17 cellular contexts compared by ENCODE assay signal in genomic region chr7:28183627-28184026, GRCh38. TPM values are rescaled to one million over a fixed set of nuclear protein-coding genes. Genes with fewer than 3 reads are reported as not detected.
A peak's percentile ranks its signal among the peaks of the same experiment; 100 is the strongest.
DNase-seq lines count a peak whose midpoint lies in the region; ATAC-seq and TF ChIP-seq lines count a peak whose summit lies in the region.
"Had no signal": no experiment of that assay in that cellular context is flagged by ENCODE, and none has a peak within 500 bp of the region (broad histone marks: within the 10 kb centered on the region; RNA-seq: fewer than 3 reads in every experiment).

No MANE protein-coding gene starts in this region.

- H3K9me3 ChIP-seq in AG04450 (ENCODE audit: control insufficient read depth, insufficient read depth, low read length): no peaks in the 10 kb centered on the region
- H3K9me3 ChIP-seq: SJSA1 had no signal

- peak; percentile 36 for DNase-seq in AG04450 (ENCODE audit: low read depth, low spot score)
- peak; percentile 56 for DNase-seq in HCEC 1CT
- peak; percentile 55 for DNase-seq in fibroblast of mammary gland (ENCODE audit: low read depth)
- no peak for DNase-seq in activated CD8-positive, alpha-beta memory T cell treated with anti-CD3 and anti-CD28 coated beads, Interleukin-2, amount 50 U/mL, for 48 hours
- no peak for DNase-seq in putamen (ENCODE audit: low spot score)
- DNase-seq in Kasumi-1 (lab: John Stamatoyannopoulos, UW): no peak
- DNase-seq in activated CD4-positive, alpha-beta T cell treated with anti-CD3 and anti-CD28 coated beads for 48 hours: no peak
- DNase-seq: Calu3; CD4-positive, CD25-positive, alpha-beta regulatory T cell; NCI-H1092 treated with DMSO at 0.1 percent for 48 hours; NCI-H1694; NCI-H2171; NCI-H510A; T-helper 1 cell had no signal

- no peaks in the 10 kb centered on the region for H3K27me3 ChIP-seq in AG04450 (ENCODE audit: control insufficient read depth, insufficient read depth, low read length)
- H3K27me3 ChIP-seq: SJSA1 had no signal

- POLR2A ChIA-PET in AG04450 (lab: Yijun Ruan, JAX): interaction anchor here (0.6 to 1.2 kb wide), 2 partner anchors 20 to 86 kb away, joined by 3 to 4 read pairs; no protein-coding TSS in a partner anchor

- no peak overlapping the region for H3K4me3 ChIP-seq in AG04450 (ENCODE audit: low read depth, low read length)
- no peak overlapping the region for H3K4me3 ChIP-seq in fibroblast of mammary gland (ENCODE audit: control insufficient read depth, low read depth, low read length)
- H3K4me3 ChIP-seq: SJSA1 had no signal

- no peak for TF ChIP-seq CTCF in AG04450 (IDR thresholded peaks at IDR 0.05; ENCODE audit: low read depth, low read length)
- no peak for TF ChIP-seq CTCF in fibroblast of mammary gland (conservative IDR thresholded peaks at IDR 0.05; ENCODE audit: control insufficient read depth, insufficient read depth, low read depth, low read length)

- peak overlapping the region; percentile 25 for H3K27ac ChIP-seq in AG04450 (ENCODE audit: low read depth, low read length)
- H3K27ac ChIP-seq: RWPE1, SJSA1 had no signal

- no peak for ATAC-seq in SK-N-SH treated with all-trans-retinoic acid at 6 μM for 48 hours

- CTCF ChIA-PET in AG04450 (lab: Charles Lee): interaction anchor here (0.8 to 1.7 kb wide), 2 partner anchors 86 to 88 kb away, joined by 4 to 5 read pairs; no protein-coding TSS in a partner anchor

TF ChIP-seq in SK-N-SH treated with all-trans-retinoic acid at 6 μM for 48 hours, 23 proteins besides CTCF, POLR2A, EP300 and RAD21:
- TF ChIP-seq TCF4 (CRISPR knock-in tag; IDR thresholded peaks at IDR 0.05; ENCODE audit: borderline replicate concordance): peak; percentile 77
- TF ChIP-seq ZC3H10 (CRISPR knock-in tag; IDR thresholded peaks at IDR 0.05): no peak
- TF ChIP-seq RARB (CRISPR knock-in tag; IDR thresholded peaks at IDR 0.05): no peak
- TF ChIP-seq ZNF70 (CRISPR knock-in tag; IDR thresholded peaks at IDR 0.05): peak; percentile 42; the same call in 1 of the 2 replicates
- TF ChIP-seq CREB5 (CRISPR knock-in tag; IDR thresholded peaks at IDR 0.05; ENCODE audit: low read depth): no peak
- TF ChIP-seq, protein P1, sequence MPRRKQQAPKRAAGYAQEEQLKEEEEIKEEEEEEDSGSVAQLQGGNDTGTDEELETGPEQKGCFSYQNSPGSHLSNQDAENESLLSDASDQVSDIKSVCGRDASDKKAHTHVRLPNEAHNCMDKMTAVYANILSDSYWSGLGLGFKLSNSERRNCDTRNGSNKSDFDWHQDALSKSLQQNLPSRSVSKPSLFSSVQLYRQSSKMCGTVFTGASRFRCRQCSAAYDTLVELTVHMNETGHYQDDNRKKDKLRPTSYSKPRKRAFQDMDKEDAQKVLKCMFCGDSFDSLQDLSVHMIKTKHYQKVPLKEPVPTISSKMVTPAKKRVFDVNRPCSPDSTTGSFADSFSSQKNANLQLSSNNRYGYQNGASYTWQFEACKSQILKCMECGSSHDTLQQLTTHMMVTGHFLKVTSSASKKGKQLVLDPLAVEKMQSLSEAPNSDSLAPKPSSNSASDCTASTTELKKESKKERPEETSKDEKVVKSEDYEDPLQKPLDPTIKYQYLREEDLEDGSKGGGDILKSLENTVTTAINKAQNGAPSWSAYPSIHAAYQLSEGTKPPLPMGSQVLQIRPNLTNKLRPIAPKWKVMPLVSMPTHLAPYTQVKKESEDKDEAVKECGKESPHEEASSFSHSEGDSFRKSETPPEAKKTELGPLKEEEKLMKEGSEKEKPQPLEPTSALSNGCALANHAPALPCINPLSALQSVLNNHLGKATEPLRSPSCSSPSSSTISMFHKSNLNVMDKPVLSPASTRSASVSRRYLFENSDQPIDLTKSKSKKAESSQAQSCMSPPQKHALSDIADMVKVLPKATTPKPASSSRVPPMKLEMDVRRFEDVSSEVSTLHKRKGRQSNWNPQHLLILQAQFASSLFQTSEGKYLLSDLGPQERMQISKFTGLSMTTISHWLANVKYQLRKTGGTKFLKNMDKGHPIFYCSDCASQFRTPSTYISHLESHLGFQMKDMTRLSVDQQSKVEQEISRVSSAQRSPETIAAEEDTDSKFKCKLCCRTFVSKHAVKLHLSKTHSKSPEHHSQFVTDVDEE (CRISPR knock-in tag; IDR thresholded peaks at IDR 0.05): peak; percentile 78; the same call in 1 of the 2 replicates

RNA-seq across cellular contexts. Expression of gene JAZF1, which starts 3.0 kb away (rescaled TPM):
- 18.0 and 20.8 TPM in 2 replicates for polyA plus RNA-seq in AG04450 (2011; rRNA removed)
- polyA minus RNA-seq in AG04450 (2011; rRNA and poly(A)+ RNA removed): 16.9 and 20.9 TPM in 2 replicates

Comparison
In these comparisons a context has a peak if more than half of its experiments do, and no peak if none do; other contexts are left out.
1. DNase-seq: peak in AG04450 (single experiment), HCEC 1CT (single experiment) and fibroblast of mammary gland (single experiment); none in activated CD8-positive, alpha-beta memory T cell treated with anti-CD3 and anti-CD28 coated beads, Interleukin-2, amount 50 U/mL, for 48 hours (single experiment), putamen (single experiment), Kasumi-1 (0 of 2) and activated CD4-positive, alpha-beta T cell treated with anti-CD3 and anti-CD28 coated beads for 48 hours (single experiment).